Comparison of ENCODE assay signal across 1 cellular context in the genomic region with DNA sequence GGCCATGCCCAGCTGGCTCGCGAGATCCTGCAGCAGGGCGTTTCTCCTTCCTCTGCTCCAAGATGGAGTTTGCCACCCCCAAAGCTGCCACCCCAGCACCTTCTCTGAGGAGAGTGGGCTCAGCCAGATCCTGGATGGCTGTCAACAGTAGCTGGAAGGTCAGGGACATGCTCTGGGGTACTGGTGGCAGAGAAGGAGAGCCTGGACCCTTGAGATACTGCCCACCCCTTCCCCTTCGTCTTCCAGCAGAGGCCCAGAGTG.
TF ChIP-seq lines count a peak whose summit lies in the region.

No MANE protein-coding gene starts in this region.

TF ChIP-seq in K562, 482 proteins besides CTCF, POLR2A, EP300 and RAD21:
- TF ChIP-seq POLR2G (IDR thresholded peaks at IDR 0.05; ENCODE audit: low read depth, low read length) (0 out of 2 replicates have a peak, but pooled peaks have one; percentile 4), TRIM24 (IDR thresholded peaks at IDR 0.05) (no peak), ZNF584 (CRISPR knock-in tag; IDR thresholded peaks at IDR 0.05; ENCODE audit: low read depth) (no peak)
